Comparison of ENCODE assay signal across 8 cellular contexts in the genomic region with DNA sequence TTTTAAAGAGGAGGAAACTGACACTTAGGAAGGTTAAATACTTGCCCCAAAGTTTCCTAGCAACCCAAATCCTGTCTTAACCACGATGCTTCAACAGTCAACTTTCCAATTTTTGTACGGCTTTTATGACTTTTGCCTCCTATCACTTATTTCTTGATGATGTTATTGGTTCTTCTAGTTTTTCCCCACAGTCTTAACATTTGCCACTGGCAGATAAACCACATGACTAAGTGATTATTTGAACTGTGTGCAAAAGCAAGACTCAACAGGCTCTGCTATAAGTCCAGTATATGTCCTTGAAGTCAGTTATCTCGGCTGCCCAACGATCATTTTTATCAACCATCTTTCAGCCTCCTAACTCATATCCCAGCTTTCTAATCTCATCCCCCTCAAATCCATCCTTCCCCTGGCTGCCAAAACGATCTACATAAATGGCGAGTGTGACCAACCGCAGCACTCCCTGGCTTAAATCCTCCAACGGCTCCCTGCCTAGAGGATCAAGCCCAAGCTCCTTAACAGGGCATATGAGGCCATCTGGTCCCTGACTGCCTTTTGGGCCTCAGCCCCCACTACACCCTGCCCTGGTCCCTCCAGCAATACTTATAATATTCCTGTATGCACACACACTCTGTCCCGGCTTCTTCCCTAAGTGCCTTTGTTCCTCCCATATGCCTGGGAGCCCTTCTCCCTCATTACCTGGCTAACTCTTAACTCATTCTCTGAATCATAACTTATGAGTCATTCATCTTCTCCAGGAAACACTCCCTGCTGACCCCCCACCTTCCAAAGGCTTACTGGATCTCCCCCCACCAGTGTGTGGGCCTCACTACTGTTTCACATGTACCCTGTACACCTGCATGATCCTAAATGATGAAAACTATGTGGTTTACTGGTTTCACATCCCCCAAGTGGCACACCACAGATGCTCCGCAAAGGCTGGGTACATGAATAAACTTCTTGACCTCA. TPM values are rescaled to one million over a fixed set of nuclear protein-coding genes. Genes with fewer than 3 reads are reported as not detected.
A peak's percentile ranks its signal among the peaks of the same experiment; 100 is the strongest.
DNase-seq lines count a peak whose midpoint lies in the region; ATAC-seq and TF ChIP-seq lines count a peak whose summit lies in the region.

No MANE protein-coding gene starts in this region.

- H3K9me3 Mint-ChIP-seq in osteocyte (ENCODE audit: unreplicated experiment) = no peaks in the 10 kb centered on the region

- TF ChIP-seq CTCF in RWPE1 (conservative IDR thresholded peaks at IDR 0.05; ENCODE audit: low read depth) (no peak), dorsolateral prefrontal cortex (IDR thresholded peaks at IDR 0.05 in 54 of 56, conservative IDR thresholded peaks at IDR 0.05 in 2 of 56; ENCODE audit: low read depth in 1 of 56, partially characterized antibody in 56 of 56) (no peak), osteocyte (IDR thresholded peaks at IDR 0.05) (no peak)

- POLR2A ChIA-PET in RWPE1 (lab: Yijun Ruan, JAX; ENCODE audit: low non-redundant PET) = no interaction called here

- H3K27ac ChIP-seq in ACC112 (ENCODE audit: low read depth, low read length) = peak overlapping the region; percentile 55; the same call in 1 of the 2 replicates
- H3K27ac ChIP-seq in RWPE1 = peak overlapping the region; percentile 100
- H3K27ac ChIP-seq in dorsolateral prefrontal cortex = peak overlapping the region in 34 of 59 donors; percentile 10 to 82 (median 60)

- CTCF ChIA-PET in RWPE1 (lab: Yijun Ruan, JAX) = interaction anchor here (0.8 to 0.9 kb wide), 2 partner anchors 19 to 60 kb away, joined by 3 read pairs; no protein-coding TSS in a partner anchor

- H3K27me3 ChIP-seq in ACC112 (ENCODE audit: insufficient read depth, low read length) (no peaks in the 10 kb centered on the region), dorsolateral prefrontal cortex (no peaks in the 10 kb centered on the region)

- peak overlapping the region; percentile 68 for H3K27ac Mint-ChIP-seq in osteocyte (ENCODE audit: unreplicated experiment)

- DNase-seq in RWPE1 (ENCODE audit: low spot score) = peak; percentile 97
- peak in 1 of 10 donors; percentile 2 for DNase-seq in dorsolateral prefrontal cortex
- DNase-seq in osteocyte (ENCODE audit: extremely low spot score, unreplicated experiment) = no peak
- DNase-seq in cerebellar nuclear complex (lab: John Stamatoyannopoulos, UW) = no peak
- no peak for DNase-seq in COLO829 (ENCODE audit: low spot score)

- H3K79me2 ChIP-seq in ACC112 (ENCODE audit: control insufficient read depth, insufficient read depth, low read length, unreplicated experiment) = peaks cover 93% of the 10 kb centered on the region

- H2AFZ ChIP-seq in ACC112 (ENCODE audit: low read length, unreplicated experiment) = no peak overlapping the region

- intact Hi-C loops in dorsolateral prefrontal cortex (cut with DNase I) = no loop called here

- no peaks in the 10 kb centered on the region for H3K27me3 Mint-ChIP-seq in osteocyte (ENCODE audit: unreplicated experiment)

- peak; percentile 77 for ATAC-seq in GM18909 (IDR thresholded peaks at IDR 0.05; ENCODE audit: poor library complexity, unreplicated experiment)
- peak; percentile 63 for ATAC-seq in HG03135 (IDR thresholded peaks at IDR 0.05; ENCODE audit: unreplicated experiment)

- H3K4me3 Mint-ChIP-seq in osteocyte (ENCODE audit: unreplicated experiment) = no peak overlapping the region

- peaks cover 70% of the 10 kb centered on the region for H3K4me1 Mint-ChIP-seq in osteocyte (ENCODE audit: unreplicated experiment)

- no peaks in the 10 kb centered on the region for H3K36me3 ChIP-seq in ACC112 (ENCODE audit: insufficient read depth, low read length)

- no peak overlapping the region for H3K4me3 ChIP-seq in ACC112 (ENCODE audit: low read depth, low read length)
- H3K4me3 ChIP-seq in dorsolateral prefrontal cortex = peak overlapping the region in 1 of 59 donors; percentile 27

- H3K36me3 Mint-ChIP-seq in osteocyte (ENCODE audit: unreplicated experiment) = peaks cover 3% of the 10 kb centered on the region

- H3K4me1 ChIP-seq in ACC112 (ENCODE audit: control insufficient read depth, insufficient read depth, low read length, unreplicated experiment) = peaks cover 54% of the 10 kb centered on the region

RNA-seq across cellular contexts. Expression of gene VPS37B, which starts 8.8 kb away (rescaled TPM):
- total RNA-seq in dorsolateral prefrontal cortex (10 to 100 TPM; 15.8 to 35.3 (median 22.0) TPM), osteocyte (27.5 and 29.9 TPM in 2 replicates)

RNA-seq across cellular contexts. Expression of gene HIP1R, which starts 51.9 kb away (rescaled TPM):
- total RNA-seq in dorsolateral prefrontal cortex = 100 to 1,000 TPM in 104 of 120 experiments, 10 to 100 TPM in 16; 38.9 to 309 (median 147) TPM
- total RNA-seq in osteocyte = 26.0 and 31.3 TPM in 2 replicates
